Comparison of ENCODE assay signal across 28 cellular contexts in the genomic region with DNA sequence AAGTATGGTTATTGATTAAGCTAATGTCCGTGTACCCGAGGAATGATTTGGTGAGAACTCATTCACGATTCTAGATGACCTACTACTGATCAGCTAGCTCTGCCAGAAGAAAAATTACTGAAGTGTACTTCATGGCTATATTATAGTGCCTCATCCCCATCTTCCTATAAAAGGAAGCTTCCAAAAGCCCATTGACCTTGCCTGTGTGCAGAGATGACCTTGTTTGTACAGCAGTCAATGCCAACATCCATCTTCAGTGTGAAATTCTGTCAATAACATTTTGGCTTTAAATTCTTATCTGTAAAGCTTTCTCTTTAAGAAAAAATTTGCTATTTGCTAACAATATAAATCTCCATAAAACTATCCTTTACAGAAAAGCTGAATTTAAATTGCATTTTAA.
"Had no signal": no experiment of that assay in that cellular context is flagged by ENCODE, and none has a peak within 500 bp of the region (broad histone marks: within the 10 kb centered on the region; RNA-seq: fewer than 3 reads in every experiment).

No MANE protein-coding gene starts in this region.

- H3K4me2 ChIP-seq: neural progenitor cell, smooth muscle cell had no signal

- H3K4me1 ChIP-seq: parathyroid adenoma, psoas muscle, spleen, suprapubic skin, testis, tibial artery, transverse colon, upper lobe of right lung, vagina had no signal

- DNase-seq: natural killer cell; occipital lobe; ovary; posterior cingulate gyrus; psoas muscle; right cardiac atrium; spleen; stimulated activated CD4-positive, alpha-beta T cell treated with anti-CD3 and anti-CD28 coated beads, Interleukin-12 subunit alpha, Interleukin-12 subunit beta, amount 100 ng/mL, for 4 hours; stimulated activated CD4-positive, alpha-beta T cell treated with anti-CD3 and anti-CD28 coated beads, Interleukin-1b, Interleukin-23, amount 100 ng/mL, for 48 hours; stimulated activated CD4-positive, alpha-beta T cell treated with anti-CD3 and anti-CD28 coated beads, Interleukin-4, amount 100 ng/mL, for 1 hour; stimulated activated CD4-positive, alpha-beta T cell treated with anti-CD3 and anti-CD28 coated beads, Interleukin-4, amount 100 ng/mL, for 4 hours; stimulated activated CD8-positive, alpha-beta memory T cell treated with anti-CD3 and anti-CD28 coated beads, Interleukin-4, amount 100 ng/mL, for 48 hours; stimulated activated naive CD4-positive, alpha-beta T cell; stimulated activated naive CD8-positive, alpha-beta T cell treated with anti-CD3 and anti-CD28 coated beads, Interleukin-15, amount 100 ng/mL, for 72 hours; stimulated activated naive CD8-positive, alpha-beta T cell treated with anti-CD3 and anti-CD28 coated beads, Interleukin-15, Interleukin-2, amounts not matched to agents 100 U/mL and 50 U/mL, for 24 hours; substantia nigra; testis; tibial artery; transverse colon; upper lobe of right lung had no signal

- H3K79me2 ChIP-seq: parathyroid adenoma had no signal

- H3K36me3 ChIP-seq: neural progenitor cell, ovary, spleen, suprapubic skin, tibial artery, transverse colon, upper lobe of right lung, vagina had no signal

- ATAC-seq: natural killer cell; psoas muscle; right cardiac atrium; sciatic nerve; stimulated activated memory B cell treated with anti-CD40 and anti-IgM and Interleukin-4, amounts not matched to agents 10 μg/mL and 1 μg/mL and 100 μg/mL, for 72 hours; stimulated activated naive CD8-positive, alpha-beta T cell treated with anti-CD3 and anti-CD28 coated beads, Interleukin-15, amount 100 ng/mL, for 72 hours; stimulated activated naive CD8-positive, alpha-beta T cell treated with anti-CD3 and anti-CD28 coated beads, Interleukin-15, Interleukin-2, amounts not matched to agents 100 U/mL and 50 U/mL, for 24 hours; upper lobe of right lung had no signal

- H3K27me3 ChIP-seq: neural progenitor cell, ovary, spleen, suprapubic skin, testis, tibial artery, transverse colon, upper lobe of right lung, vagina had no signal

- H2AFZ ChIP-seq: neural progenitor cell, parathyroid adenoma had no signal

- H3K27ac ChIP-seq: neural progenitor cell, ovary, parathyroid adenoma, psoas muscle, skin epidermis, spleen, suprapubic skin, testis, tibial artery, transverse colon, upper lobe of right lung, vagina had no signal

- H3K9ac ChIP-seq: neural progenitor cell, parathyroid adenoma had no signal

- H3K4me3 ChIP-seq: neural progenitor cell, ovary, psoas muscle, skin epidermis, smooth muscle cell, spleen, suprapubic skin, testis, tibial artery, transverse colon, upper lobe of right lung, vagina had no signal

- H3K9me3 ChIP-seq: ovary, psoas muscle, spleen, suprapubic skin, testis, tibial artery, transverse colon, upper lobe of right lung, vagina had no signal
